ENCODE assay signal across 1 cellular context in the genomic region with DNA sequence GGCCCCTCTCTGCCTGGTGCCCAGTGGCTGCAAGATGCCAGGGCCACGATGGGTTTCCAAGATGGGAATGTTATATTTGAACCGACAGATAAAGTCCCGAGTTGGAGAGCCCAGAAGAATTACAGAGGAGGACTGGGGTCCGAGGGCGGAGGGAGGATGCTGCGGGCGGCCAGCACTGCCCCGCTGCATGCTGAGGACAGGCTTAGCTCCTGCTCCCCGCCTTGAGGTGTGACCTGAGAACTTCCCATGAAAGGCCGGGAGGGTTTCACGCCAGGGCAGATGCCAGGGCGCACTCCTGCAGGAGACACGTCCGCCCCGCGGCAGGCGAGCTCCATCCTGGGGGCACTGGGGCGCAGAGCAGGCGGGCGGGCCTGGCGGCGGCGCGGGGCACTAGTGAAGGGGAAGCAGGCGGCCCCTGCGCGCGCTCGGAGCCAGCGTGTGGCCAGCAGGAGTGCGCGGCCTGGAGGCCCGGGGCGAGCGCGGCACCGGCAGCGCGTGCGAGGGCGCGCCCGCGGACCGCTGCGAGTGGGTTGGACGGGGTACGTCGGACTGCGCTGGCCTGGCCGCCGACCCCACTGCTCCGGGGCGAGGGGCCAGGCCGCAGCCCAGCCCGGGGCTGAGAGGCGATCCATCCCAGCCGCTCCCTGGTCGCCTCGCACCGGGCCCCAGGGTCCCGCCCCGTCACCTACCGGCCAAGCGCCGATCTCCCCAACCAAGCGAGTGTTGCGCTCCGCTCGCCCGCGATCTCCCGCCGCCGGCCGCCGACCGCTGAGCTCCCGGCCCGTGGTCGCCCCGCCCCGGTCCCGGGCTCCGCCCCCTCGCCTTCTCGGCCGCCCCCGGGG.
A peak's percentile ranks its signal among the peaks of the same experiment; 100 is the strongest.
TF ChIP-seq lines count a peak whose summit lies in the region.

MAP3K14 (minus strand) TSS at position 750 of the 842 bp plus-strand sequence. CDS start 26,275 bp downstream, outside the sequence.

TF ChIP-seq in HEK293, 187 proteins besides CTCF, POLR2A, EP300 and RAD21 (continued from another document):
- TF ChIP-seq KLF16 (tag by site-specific recombination; IDR thresholded peaks at IDR 0.05), result 0 out of 2 replicates have a peak, but pooled peaks have one; percentile 69
- TF ChIP-seq BCL11B (tag by site-specific recombination; IDR thresholded peaks at IDR 0.05; ENCODE audit: low read depth), result 0 out of 2 replicates have a peak, but pooled peaks have one; percentile 35
- TF ChIP-seq, protein P1, sequence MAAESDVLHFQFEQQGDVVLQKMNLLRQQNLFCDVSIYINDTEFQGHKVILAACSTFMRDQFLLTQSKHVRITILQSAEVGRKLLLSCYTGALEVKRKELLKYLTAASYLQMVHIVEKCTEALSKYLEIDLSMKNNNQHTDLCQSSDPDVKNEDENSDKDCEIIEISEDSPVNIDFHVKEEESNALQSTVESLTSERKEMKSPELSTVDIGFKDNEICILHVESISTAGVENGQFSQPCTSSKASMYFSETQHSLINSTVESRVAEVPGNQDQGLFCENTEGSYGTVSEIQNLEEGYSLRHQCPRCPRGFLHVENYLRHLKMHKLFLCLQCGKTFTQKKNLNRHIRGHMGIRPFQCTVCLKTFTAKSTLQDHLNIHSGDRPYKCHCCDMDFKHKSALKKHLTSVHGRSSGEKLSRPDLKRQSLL (tag by site-specific recombination; IDR thresholded peaks at IDR 0.05), result no peak
- TF ChIP-seq ZNF292 (tag by site-specific recombination; IDR thresholded peaks at IDR 0.05; ENCODE audit: borderline replicate concordance, low read depth), result no peak
